ENCODE assay signal across 18 cellular contexts in genomic region chr14:106613256-106613655, GRCh38.
DNase-seq lines count a peak whose midpoint lies in the region; ATAC-seq and TF ChIP-seq lines count a peak whose summit lies in the region.
"Had no signal": no experiment of that assay in that cellular context is flagged by ENCODE, and none has a peak within 500 bp of the region (broad histone marks: within the 10 kb centered on the region; RNA-seq: fewer than 3 reads in every experiment).

No MANE protein-coding gene starts in this region.

- H3K4me1 Mint-ChIP-seq in activated T-cell treated with anti-CD3 and anti-CD28 coated beads, Interleukin-2, amount 50 U/mL, for 4 hours (ENCODE audit: low read depth): no peaks in the 10 kb centered on the region
- no peaks in the 10 kb centered on the region for H3K4me1 Mint-ChIP-seq in activated T-helper 17 cell treated with anti-CD3 and anti-CD28 coated beads, Interleukin-2, amount 50 U/mL, for 72 hours
- H3K4me1 Mint-ChIP-seq: CD14-positive monocyte; CD4-positive, alpha-beta memory T cell; GM23338 had no signal

- H3K36me3 Mint-ChIP-seq in activated T-cell treated with anti-CD3 and anti-CD28 coated beads, Interleukin-2, amount 50 U/mL, for 4 hours (ENCODE audit: insufficient read depth): no peaks in the 10 kb centered on the region
- H3K36me3 Mint-ChIP-seq in activated T-helper 17 cell treated with anti-CD3 and anti-CD28 coated beads, Interleukin-2, amount 50 U/mL, for 72 hours (ENCODE audit: low read depth): no peaks in the 10 kb centered on the region
- H3K36me3 Mint-ChIP-seq: CD14-positive monocyte; CD4-positive, alpha-beta memory T cell had no signal

- H3K4me3 ChIP-seq in GM12865 (ENCODE audit: low read depth, low read length): no peak overlapping the region
- no peak overlapping the region for H3K4me3 ChIP-seq in PC-3 (ENCODE audit: low read length)
- H3K4me3 ChIP-seq: BLaER1, GM23338 had no signal

- H3K9me2 ChIP-seq in PC-3 (replicated peaks; ENCODE audit: low read length): no peaks in the 10 kb centered on the region

- no peaks in the 10 kb centered on the region for H3K36me3 ChIP-seq in PC-3 (ENCODE audit: low read depth, low read length)
- H3K36me3 ChIP-seq: BLaER1 had no signal

- H3K9me3 Mint-ChIP-seq in activated T-cell treated with anti-CD3 and anti-CD28 coated beads, Interleukin-2, amount 50 U/mL, for 4 hours: no peaks in the 10 kb centered on the region
- H3K9me3 Mint-ChIP-seq in activated T-helper 17 cell treated with anti-CD3 and anti-CD28 coated beads, Interleukin-2, amount 50 U/mL, for 72 hours: no peaks in the 10 kb centered on the region
- H3K9me3 Mint-ChIP-seq: CD4-positive, alpha-beta memory T cell had no signal

- no peaks in the 10 kb centered on the region for H3K4me1 ChIP-seq in PC-3 (ENCODE audit: insufficient read depth, low read length)

- CTCF ChIA-PET in PC-3 (lab: Charles Lee): no interaction called here

- no peaks in the 10 kb centered on the region for H3F3A ChIP-seq in PC-3 (ENCODE audit: low read length, unreplicated experiment)

- H3K27ac Mint-ChIP-seq in activated T-helper 17 cell treated with anti-CD3 and anti-CD28 coated beads, Interleukin-2, amount 50 U/mL, for 72 hours: no peak overlapping the region
- H3K27ac Mint-ChIP-seq: CD14-positive monocyte; CD4-positive, alpha-beta memory T cell; GM23338 had no signal

- intact Hi-C loops in PC-3 (cut with micrococcal nuclease): no loop called here

- no peak overlapping the region for H3K4me2 ChIP-seq in PC-3 (ENCODE audit: low read length)
- H3K4me2 ChIP-seq: BLaER1, GM23338 had no signal

- POLR2A ChIA-PET in PC-3 (lab: Charles Lee; ENCODE audit: unreplicated experiment): no interaction called here

- no peaks in the 10 kb centered on the region for H4K20me1 ChIP-seq in PC-3 (ENCODE audit: low read length)
- H4K20me1 ChIP-seq: BLaER1 had no signal

- no peak for TF ChIP-seq CTCF in GM12865 (IDR thresholded peaks at IDR 0.05; ENCODE audit: insufficient read depth, low read depth, low read length, missing control alignments)
- TF ChIP-seq CTCF in GM13976 (IDR thresholded peaks at IDR 0.05; ENCODE audit: borderline replicate concordance, control extremely low read depth, extremely low read depth, insufficient read depth, missing control alignments): no peak
- TF ChIP-seq CTCF in PC-3 (conservative IDR thresholded peaks at IDR 0.05; ENCODE audit: low read depth, low read length): no peak

- no TSS peak for BruUV-seq in PC-3 (replicated peaks; lab: Mats Ljungman, UMichigan)

- no peaks in the 10 kb centered on the region for H3K27me3 ChIP-seq in PC-3 (ENCODE audit: low read length)
- H3K27me3 ChIP-seq: BLaER1 had no signal

- 0 out of 2 replicates have a peak, but pooled peaks cover 17% of the 10 kb centered on the region for H3K9me3 ChIP-seq in PC-3 (ENCODE audit: low read length)

- no peak overlapping the region for H3K4me3 Mint-ChIP-seq in activated T-cell treated with anti-CD3 and anti-CD28 coated beads, Interleukin-2, amount 50 U/mL, for 4 hours
- H3K4me3 Mint-ChIP-seq in activated T-helper 17 cell treated with anti-CD3 and anti-CD28 coated beads, Interleukin-2, amount 50 U/mL, for 72 hours: no peak overlapping the region
- H3K4me3 Mint-ChIP-seq: CD14-positive monocyte; CD4-positive, alpha-beta memory T cell; GM23338 had no signal

- peak; percentile 46 to 61 for ATAC-seq in activated T-cell treated with anti-CD3 and anti-CD28 coated beads, Interleukin-2, amount 50 U/mL, for 4 hours
- peak; percentile 85 for ATAC-seq in activated T-helper 17 cell treated with anti-CD3 and anti-CD28 coated beads, Interleukin-2, amount 50 U/mL, for 72 hours (replicated peaks)
- ATAC-seq in PC-3 (no peak), HG02884 (IDR thresholded peaks at IDR 0.05; ENCODE audit: unreplicated experiment) (no peak)
- ATAC-seq: GM23338 had no signal

- H3K27ac ChIP-seq in PC-3 (ENCODE audit: low read length): no peak overlapping the region
- H3K27ac ChIP-seq: BLaER1 had no signal

- no peak overlapping the region for H3K9ac ChIP-seq in PC-3 (ENCODE audit: low read length)
- H3K9ac ChIP-seq: BLaER1 had no signal

- in situ Hi-C loops in GM13976 (cut with MboI; ENCODE audit: low sequenced_read_pairs, unreplicated experiment): no loop called here

- no peak overlapping the region for H2AFZ ChIP-seq in PC-3 (ENCODE audit: low read length)
- H2AFZ ChIP-seq: GM23338 had no signal

- peaks cover 29% of the 10 kb centered on the region for H3K27me3 Mint-ChIP-seq in activated T-cell treated with anti-CD3 and anti-CD28 coated beads, Interleukin-2, amount 50 U/mL, for 4 hours (ENCODE audit: low read depth)
- peaks cover 29% of the 10 kb centered on the region for H3K27me3 Mint-ChIP-seq in activated T-helper 17 cell treated with anti-CD3 and anti-CD28 coated beads, Interleukin-2, amount 50 U/mL, for 72 hours

- H3K79me2 ChIP-seq in PC-3 (ENCODE audit: low read length): no peaks in the 10 kb centered on the region

- no peak for DNase-seq in activated T-cell treated with anti-CD3 and anti-CD28 coated beads, Interleukin-2, amount 50 U/mL, for 4 hours
- no peak for DNase-seq in activated T-cell treated with anti-CD3 and anti-CD28 coated beads for 4 hours
- DNase-seq in GM12865 (ENCODE audit: low read depth): peak; percentile 21
- peak; percentile 21 for DNase-seq in GM13976 (ENCODE audit: low spot score)
- no peak for DNase-seq in PC-3
- DNase-seq in NCI-H1694 treated with DMSO at 0.1 percent for 48 hours (lab: John Stamatoyannopoulos, UW): no peak
- DNase-seq: 8988T; Calu3; CD4-positive, alpha-beta memory T cell; DND-41; EL; HCEC 1CT; KG1 had no signal

Comparison
In these comparisons a context has a peak if more than half of its experiments do, and no peak if none do; other contexts are left out.
1. ATAC-seq: peak in activated T-cell treated with anti-CD3 and anti-CD28 coated beads, Interleukin-2, amount 50 U/mL, for 4 hours (2 of 2) and activated T-helper 17 cell treated with anti-CD3 and anti-CD28 coated beads, Interleukin-2, amount 50 U/mL, for 72 hours (single experiment); none in PC-3 (single experiment) and HG02884 (single experiment).
2. DNase-seq: peak in GM12865 (single experiment) and GM13976 (single experiment); none in activated T-cell treated with anti-CD3 and anti-CD28 coated beads, Interleukin-2, amount 50 U/mL, for 4 hours (single experiment), activated T-cell treated with anti-CD3 and anti-CD28 coated beads for 4 hours (single experiment), PC-3 (single experiment) and NCI-H1694 treated with DMSO at 0.1 percent for 48 hours (single experiment).